8 cellular contexts compared by ENCODE assay signal in the genomic region with DNA sequence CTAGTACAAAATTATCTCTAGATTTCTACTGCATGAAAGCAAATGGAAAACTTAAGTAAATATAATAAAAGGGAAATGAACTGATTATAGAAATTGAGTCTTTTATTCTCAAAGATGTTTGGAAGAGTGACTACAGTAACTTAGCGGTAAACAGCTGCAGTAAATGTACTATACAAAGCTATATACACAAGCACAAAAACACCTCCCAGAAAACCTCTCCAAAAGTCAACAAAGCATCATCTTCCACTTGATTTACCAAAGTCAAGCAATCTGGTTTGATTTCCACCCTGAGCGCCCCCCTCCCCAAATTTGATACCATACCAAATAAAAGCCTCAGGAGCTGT. TPM values are rescaled to one million over a fixed set of nuclear protein-coding genes. Genes with fewer than 3 reads are reported as not detected.
DNase-seq lines count a peak whose midpoint lies in the region; ATAC-seq and TF ChIP-seq lines count a peak whose summit lies in the region.

No MANE protein-coding gene starts in this region.

- peaks cover 8% of the 10 kb centered on the region for H3K4me1 ChIP-seq in effector memory CD4-positive, alpha-beta T cell (ENCODE audit: control insufficient read depth, insufficient read depth, low read length, poor library complexity, severe bottlenecking)
- H3K4me1 ChIP-seq in smooth muscle cell (ENCODE audit: low read depth) = peaks cover 19% of the 10 kb centered on the region

- ATAC-seq in HG02981 (IDR thresholded peaks at IDR 0.05; ENCODE audit: unreplicated experiment) = no peak
- ATAC-seq in HG02678 (IDR thresholded peaks at IDR 0.05; ENCODE audit: unreplicated experiment) = no peak
- no peak for ATAC-seq in HG03460 (IDR thresholded peaks at IDR 0.05; ENCODE audit: unreplicated experiment)

- peaks cover 21% of the 10 kb centered on the region for H3K36me3 Mint-ChIP-seq in T-helper 1 cell treated with Interleukin-12 subunit alpha and Interleukin-12 subunit beta and Interleukin-4 antibody, amounts not matched to agents 30 μg/mL and 1 μg/mL, for 36 hours (ENCODE audit: low read depth)

- no peaks in the 10 kb centered on the region for H3K27me3 Mint-ChIP-seq in T-helper 1 cell treated with Interleukin-12 subunit alpha and Interleukin-12 subunit beta and Interleukin-4 antibody, amounts not matched to agents 30 μg/mL and 1 μg/mL, for 36 hours (ENCODE audit: low read depth)

- no peaks in the 10 kb centered on the region for H3K27me3 ChIP-seq in effector memory CD4-positive, alpha-beta T cell (replicated peaks; ENCODE audit: control insufficient read depth, insufficient read depth, low read length, poor library complexity, severe bottlenecking)
- H3K27me3 ChIP-seq in smooth muscle cell (ENCODE audit: low read depth) = no peaks in the 10 kb centered on the region

- H2AFZ ChIP-seq in smooth muscle cell (ENCODE audit: low read depth) = no peak overlapping the region

- H3K79me2 ChIP-seq in smooth muscle cell (ENCODE audit: low read depth) = peaks cover 71% of the 10 kb centered on the region

- H3K9me3 Mint-ChIP-seq in T-helper 1 cell treated with Interleukin-12 subunit alpha and Interleukin-12 subunit beta and Interleukin-4 antibody, amounts not matched to agents 30 μg/mL and 1 μg/mL, for 36 hours = no peaks in the 10 kb centered on the region

- DNase-seq in T-helper 1 cell = no peak
- DNase-seq in NCI-H748 (lab: John Stamatoyannopoulos, UW; ENCODE audit: unreplicated experiment) = peak; percentile 89
- DNase-seq in effector memory CD4-positive, alpha-beta T cell = no peak
- DNase-seq in smooth muscle cell (lab: John Stamatoyannopoulos, UW; ENCODE audit: unreplicated experiment) = no peak

- 98% methylated on average over 2 of the region's 2 CpGs for WGBS in smooth muscle cell (ENCODE audit: low lambda C conversion rate)

- H3K27ac ChIP-seq in effector memory CD4-positive, alpha-beta T cell (ENCODE audit: insufficient read depth, low read length, poor library complexity, severe bottlenecking) = peak overlapping the region; percentile 84
- H3K27ac ChIP-seq in smooth muscle cell (ENCODE audit: low read depth) = no peak overlapping the region

- H3K27ac Mint-ChIP-seq in T-helper 1 cell treated with Interleukin-12 subunit alpha and Interleukin-12 subunit beta and Interleukin-4 antibody, amounts not matched to agents 30 μg/mL and 1 μg/mL, for 36 hours = peak overlapping the region; percentile 75

- TF ChIP-seq CTCF in smooth muscle cell (IDR thresholded peaks at IDR 0.05; ENCODE audit: borderline replicate concordance, insufficient read depth, poor library complexity, severe bottlenecking) = no peak

- H3K4me1 Mint-ChIP-seq in T-helper 1 cell treated with Interleukin-12 subunit alpha and Interleukin-12 subunit beta and Interleukin-4 antibody, amounts not matched to agents 30 μg/mL and 1 μg/mL, for 36 hours (ENCODE audit: low read depth) = peaks cover 47% of the 10 kb centered on the region

- peaks cover 56% of the 10 kb centered on the region for H4K20me1 ChIP-seq in smooth muscle cell (ENCODE audit: low read depth)

- peak overlapping the region; percentile 97 for H3K4me2 ChIP-seq in smooth muscle cell

- no peaks in the 10 kb centered on the region for H3F3A ChIP-seq in smooth muscle cell (ENCODE audit: low read depth)

- H3K4me3 Mint-ChIP-seq in T-helper 1 cell treated with Interleukin-12 subunit alpha and Interleukin-12 subunit beta and Interleukin-4 antibody, amounts not matched to agents 30 μg/mL and 1 μg/mL, for 36 hours = peak overlapping the region; percentile 98

- peaks cover 6% of the 10 kb centered on the region for H3K36me3 ChIP-seq in effector memory CD4-positive, alpha-beta T cell (ENCODE audit: control insufficient read depth, insufficient read depth, low read length)
- H3K36me3 ChIP-seq in smooth muscle cell (ENCODE audit: low read depth) = no peaks in the 10 kb centered on the region

- H3K9me3 ChIP-seq in effector memory CD4-positive, alpha-beta T cell (ENCODE audit: control insufficient read depth, low read length) = no peaks in the 10 kb centered on the region
- H3K9me3 ChIP-seq in smooth muscle cell (replicated peaks; ENCODE audit: low read depth) = no peaks in the 10 kb centered on the region

- no peak overlapping the region for H3K9ac ChIP-seq in smooth muscle cell (ENCODE audit: low read depth)

- no peak overlapping the region for H3K4me3 ChIP-seq in effector memory CD4-positive, alpha-beta T cell (ENCODE audit: insufficient read depth, low read depth, low read length, poor library complexity, severe bottlenecking)
- peak overlapping the region; percentile 80 for H3K4me3 ChIP-seq in smooth muscle cell

RNA-seq across cellular contexts. Expression of gene GPCPD1, which starts 2.7 kb away (rescaled TPM):
- total RNA-seq in smooth muscle cell = 10.0 and 18.6 TPM in 2 replicates
- 7.6 and 9.4 TPM in 2 replicates for polyA plus RNA-seq in smooth muscle cell
